In genomic region chr1:171963762-171964161, GRCh38 we compare ENCODE assay signal across 29 cellular contexts.
"Had no signal": no experiment of that assay in that cellular context is flagged by ENCODE, and none has a peak within 500 bp of the region (broad histone marks: within the 10 kb centered on the region; RNA-seq: fewer than 3 reads in every experiment).

No MANE protein-coding gene starts in this region.

- H3K4me1 ChIP-seq: parathyroid adenoma, psoas muscle, right lobe of liver, sigmoid colon, stomach, suprapubic skin, testis, tibial artery, transverse colon had no signal

- H3K27me3 Mint-ChIP-seq: progenitor cell of endocrine pancreas; stimulated activated naive B cell treated with anti-CD40 and anti-IgM and Interleukin-4, amounts not matched to agents 10 μg/mL and 1 μg/mL and 100 μg/mL, for 72 hours; stimulated activated naive CD8-positive, alpha-beta T cell treated with anti-CD3 and anti-CD28 coated beads, Interleukin-15, Interleukin-2, amounts not matched to agents 100 ng/mL and 50 ng/mL, for 24 hours; type B pancreatic cell had no signal

- ATAC-seq: naive thymus-derived CD4-positive, alpha-beta T cell; natural killer cell; psoas muscle; right cardiac atrium; right lobe of liver; stimulated activated effector memory CD8-positive, alpha-beta T cell treated with anti-CD3 and anti-CD28 coated beads, Interleukin-12 subunit alpha, Interleukin-12 subunit beta, amount 100 ng/mL, for 72 hours; stimulated activated naive B cell treated with anti-CD40 and anti-IgM and Interleukin-4, amounts not matched to agents 10 μg/mL and 1 μg/mL and 100 μg/mL, for 72 hours had no signal

- H3K79me2 ChIP-seq: parathyroid adenoma had no signal

- H3K27ac Mint-ChIP-seq: naive thymus-derived CD4-positive, alpha-beta T cell; natural killer cell; nephron; neural progenitor cell; progenitor cell of endocrine pancreas; stimulated activated effector memory CD8-positive, alpha-beta T cell treated with anti-CD3 and anti-CD28 coated beads, Interleukin-12 subunit alpha, Interleukin-12 subunit beta, amount 100 ng/mL, for 72 hours; stimulated activated naive B cell treated with anti-CD40 and anti-IgM and Interleukin-4, amounts not matched to agents 10 μg/mL and 1 μg/mL and 100 μg/mL, for 72 hours; stimulated activated naive CD8-positive, alpha-beta T cell treated with anti-CD3 and anti-CD28 coated beads, Interleukin-15, Interleukin-2, amounts not matched to agents 100 ng/mL and 50 ng/mL, for 24 hours; type B pancreatic cell had no signal

- H3K36me3 Mint-ChIP-seq: naive thymus-derived CD4-positive, alpha-beta T cell; natural killer cell; neural progenitor cell; stimulated activated effector memory CD8-positive, alpha-beta T cell treated with anti-CD3 and anti-CD28 coated beads, Interleukin-12 subunit alpha, Interleukin-12 subunit beta, amount 100 ng/mL, for 72 hours; stimulated activated naive B cell treated with anti-CD40 and anti-IgM and Interleukin-4, amounts not matched to agents 10 μg/mL and 1 μg/mL and 100 μg/mL, for 72 hours; type B pancreatic cell had no signal

- H3K9me3 ChIP-seq: ovary, psoas muscle, right lobe of liver, sigmoid colon, stomach, suprapubic skin, testis, tibial artery, transverse colon, vagina had no signal

- H3K27ac ChIP-seq: neural progenitor cell, ovary, parathyroid adenoma, psoas muscle, right lobe of liver, sigmoid colon, stomach, suprapubic skin, testis, tibial artery, transverse colon, vagina had no signal

- H3K4me1 Mint-ChIP-seq: natural killer cell; neural progenitor cell; stimulated activated effector memory CD8-positive, alpha-beta T cell treated with anti-CD3 and anti-CD28 coated beads, Interleukin-12 subunit alpha, Interleukin-12 subunit beta, amount 100 ng/mL, for 72 hours; stimulated activated naive B cell treated with anti-CD40 and anti-IgM and Interleukin-4, amounts not matched to agents 10 μg/mL and 1 μg/mL and 100 μg/mL, for 72 hours had no signal

- DNase-seq: naive thymus-derived CD4-positive, alpha-beta T cell; natural killer cell; occipital lobe; ovary; posterior cingulate gyrus; psoas muscle; right cardiac atrium; right lobe of liver; sigmoid colon; small intestine; stimulated activated CD4-positive, alpha-beta T cell treated with anti-CD3 and anti-CD28 coated beads, Interleukin-15, amount 100 ng/mL, for 24 hours; stimulated activated CD4-positive, alpha-beta T cell treated with anti-CD3 and anti-CD28 coated beads, Interleukin-2, amount 100 ng/mL, for 24 hours; stimulated activated CD4-positive, alpha-beta T cell treated with anti-CD3 and anti-CD28 coated beads, Interleukin-2, amount 100 ng/mL, for 48 hours; stimulated activated CD4-positive, alpha-beta T cell treated with anti-CD3 and anti-CD28 coated beads, Interleukin-4, amount 100 ng/mL, for 24 hours; stimulated activated naive B cell treated with anti-CD40 and anti-IgM and Interleukin-4, amounts not matched to agents 10 μg/mL and 1 μg/mL and 100 μg/mL, for 72 hours; stimulated activated naive CD4-positive, alpha-beta T cell treated with Interleukin-2 at 50 U/mL for 16 hours; stomach; testis; tibial artery; transverse colon had no signal

- H3K9me3 Mint-ChIP-seq: naive thymus-derived CD4-positive, alpha-beta T cell; natural killer cell; nephron; neural progenitor cell; stimulated activated effector memory CD8-positive, alpha-beta T cell treated with anti-CD3 and anti-CD28 coated beads, Interleukin-12 subunit alpha, Interleukin-12 subunit beta, amount 100 ng/mL, for 72 hours; stimulated activated naive B cell treated with anti-CD40 and anti-IgM and Interleukin-4, amounts not matched to agents 10 μg/mL and 1 μg/mL and 100 μg/mL, for 72 hours; stimulated activated naive CD8-positive, alpha-beta T cell treated with anti-CD3 and anti-CD28 coated beads, Interleukin-15, Interleukin-2, amounts not matched to agents 100 ng/mL and 50 ng/mL, for 24 hours; type B pancreatic cell had no signal

- H3K27me3 ChIP-seq: neural progenitor cell, ovary, right lobe of liver, sigmoid colon, stomach, suprapubic skin, testis, tibial artery, transverse colon, vagina had no signal

- H3K4me2 ChIP-seq: neural progenitor cell had no signal

- H3K4me3 ChIP-seq: neural progenitor cell, ovary, psoas muscle, right lobe of liver, sigmoid colon, stomach, suprapubic skin, testis, tibial artery, transverse colon, vagina had no signal

- H3K4me3 Mint-ChIP-seq: naive thymus-derived CD4-positive, alpha-beta T cell; natural killer cell; nephron; neural progenitor cell; stimulated activated effector memory CD8-positive, alpha-beta T cell treated with anti-CD3 and anti-CD28 coated beads, Interleukin-12 subunit alpha, Interleukin-12 subunit beta, amount 100 ng/mL, for 72 hours; stimulated activated naive B cell treated with anti-CD40 and anti-IgM and Interleukin-4, amounts not matched to agents 10 μg/mL and 1 μg/mL and 100 μg/mL, for 72 hours; stimulated activated naive CD8-positive, alpha-beta T cell treated with anti-CD3 and anti-CD28 coated beads, Interleukin-15, Interleukin-2, amounts not matched to agents 100 ng/mL and 50 ng/mL, for 24 hours; type B pancreatic cell had no signal

- H3K9ac ChIP-seq: neural progenitor cell, parathyroid adenoma had no signal

- H3K36me3 ChIP-seq: neural progenitor cell, ovary, right lobe of liver, sigmoid colon, stomach, suprapubic skin, tibial artery, transverse colon, vagina had no signal
